26 cellular contexts compared by ENCODE assay signal in the genomic region with DNA sequence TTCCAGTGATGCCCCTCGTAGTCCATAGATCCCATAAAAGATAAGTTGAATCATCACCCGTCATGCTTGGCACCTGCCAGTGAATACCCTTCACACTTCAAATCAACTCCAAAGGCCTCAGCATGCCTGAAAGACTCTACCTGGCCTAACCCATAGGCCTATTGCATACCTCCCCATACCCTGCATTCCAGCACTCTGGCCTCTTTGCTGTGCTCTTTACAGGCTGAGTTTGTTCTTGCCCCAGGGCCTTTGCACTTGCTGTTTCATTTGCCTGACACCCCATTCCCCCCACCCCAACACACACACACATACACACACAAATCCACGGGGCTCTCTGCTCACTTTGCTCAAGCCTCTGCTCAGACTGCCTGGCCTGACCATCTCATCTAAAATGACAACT. TPM values are rescaled to one million over a fixed set of nuclear protein-coding genes. Genes with fewer than 3 reads are reported as not detected.
DNase-seq lines count a peak whose midpoint lies in the region; ATAC-seq, FAIRE-seq and TF ChIP-seq lines count a peak whose summit lies in the region.
"Had no signal": no experiment of that assay in that cellular context is flagged by ENCODE, and none has a peak within 500 bp of the region (broad histone marks: within the 10 kb centered on the region; RNA-seq: fewer than 3 reads in every experiment).

No MANE protein-coding gene starts in this region.

- POLR2A ChIA-PET in HepG2 (lab: Yijun Ruan, JAX) = no interaction called here

- TF ChIP-seq EP300 in HepG2 (IDR thresholded peaks at IDR 0.05; ENCODE audit: low read depth in 2 of 2, low read length in 2 of 2) = no peak
- no peak for TF ChIP-seq EP300 in HepG2 (CRISPR knock-in tag; IDR thresholded peaks at IDR 0.05; ENCODE audit: borderline replicate concordance)

- intact Hi-C loops in HepG2 (cut with micrococcal nuclease; ENCODE audit: unreplicated experiment) (no loop called here), right lobe of liver (cut with DNase I) (no loop called here)

- H3K27me3 Mint-ChIP-seq in endothelial cell (ENCODE audit: unreplicated experiment) (peaks cover 13% of the 10 kb centered on the region), neural progenitor cell (ENCODE audit: insufficient read depth, low read depth) (peaks cover 19% of the 10 kb centered on the region)

- TF ChIP-seq RAD21 in HepG2 (CRISPR knock-in tag; IDR thresholded peaks at IDR 0.05) = no peak

- H3K9ac ChIP-seq in HepG2 (ENCODE audit: insufficient read depth, low read depth, low read length) (no peak overlapping the region), neural progenitor cell (no peak overlapping the region)
- H3K9ac ChIP-seq: BLaER1 treated with 17β-estradiol and CSF1 and Interleukin-3, amounts not matched to agents 10 nM and 100 nM; GM23248 had no signal

- ATAC-seq in HepG2 (no peak), right lobe of liver (no peak), HG03175 (IDR thresholded peaks at IDR 0.05; ENCODE audit: unreplicated experiment) (no peak), HG02973 (IDR thresholded peaks at IDR 0.05; ENCODE audit: unreplicated experiment) (no peak)

- H3K4me1 Mint-ChIP-seq in endothelial cell (ENCODE audit: unreplicated experiment) = peaks cover 17% of the 10 kb centered on the region
- H3K4me1 Mint-ChIP-seq in neural progenitor cell = peaks cover 11% of the 10 kb centered on the region

- TF ChIP-seq CTCF in HepG2 (CRISPR knock-in tag; IDR thresholded peaks at IDR 0.05) = no peak
- no peak for TF ChIP-seq CTCF in right lobe of liver (IDR thresholded peaks at IDR 0.05)
- TF ChIP-seq CTCF in endothelial cell (IDR thresholded peaks at IDR 0.05; ENCODE audit: unreplicated experiment) = no peak
- TF ChIP-seq CTCF in neural progenitor cell (IDR thresholded peaks at IDR 0.05) = no peak

- 17% methylated on average over 3 of the region's 3 CpGs for WGBS in HepG2 (ENCODE audit: low lambda C conversion rate)
- 94% methylated on average over 3 of the region's 3 CpGs for WGBS in right lobe of liver (ENCODE audit: insufficient coverage, low coverage, low lambda C conversion rate, missing lambda C conversion rate)

- CTCF ChIA-PET in HepG2 (lab: Yijun Ruan, JAX; ENCODE audit: low intra/inter-chr PET ratio, low total read pairs) = no interaction called here

- H3K9me3 Mint-ChIP-seq in endothelial cell (ENCODE audit: unreplicated experiment) = no peaks in the 10 kb centered on the region
- H3K9me3 Mint-ChIP-seq in neural progenitor cell = no peaks in the 10 kb centered on the region

- no peaks in the 10 kb centered on the region for H3K9me3 ChIP-seq in HepG2 (ENCODE audit: low read length)
- no peaks in the 10 kb centered on the region for H3K9me3 ChIP-seq in right lobe of liver
- H3K9me3 ChIP-seq in neural progenitor cell (ENCODE audit: low read depth) = no peaks in the 10 kb centered on the region
- H3K9me3 ChIP-seq: BE2C; BLaER1 treated with 17β-estradiol and CSF1 and Interleukin-3, amounts not matched to agents 10 nM and 100 nM had no signal

- no peak overlapping the region for H3K27ac ChIP-seq in HepG2 (ENCODE audit: extremely low read length, insufficient read depth, low read length)
- H3K27ac ChIP-seq in right lobe of liver = no peak overlapping the region
- H3K27ac ChIP-seq in neural progenitor cell = no peak overlapping the region
- H3K27ac ChIP-seq: 22Rv1; BLaER1 treated with 17β-estradiol and CSF1 and Interleukin-3, amounts not matched to agents 10 nM and 100 nM; GM23248 had no signal

- H3K79me2 ChIP-seq in HepG2 (ENCODE audit: insufficient read depth, low read length) = peaks cover 1% of the 10 kb centered on the region
- no peaks in the 10 kb centered on the region for H3K79me2 ChIP-seq in neural progenitor cell (ENCODE audit: low read depth)

- no peaks in the 10 kb centered on the region for H4K20me1 ChIP-seq in HepG2 (ENCODE audit: insufficient read depth, low read length)
- no peaks in the 10 kb centered on the region for H4K20me1 ChIP-seq in neural progenitor cell (ENCODE audit: low read depth)

- peak overlapping the region; percentile 16 for H3K4me3 Mint-ChIP-seq in endothelial cell (ENCODE audit: unreplicated experiment)
- peak overlapping the region; percentile 67 for H3K4me3 Mint-ChIP-seq in neural progenitor cell
- H3K4me3 Mint-ChIP-seq: CD14-positive monocyte had no signal

- no peak for FAIRE-seq in HepG2 (lab: Jason Lieb, UNC)
- FAIRE-seq: A204.1, G401.6, GM12892, GM19239, H1 had no signal

- in situ Hi-C loops in HepG2 (cut with HindIII; ENCODE audit: extremely low pct_ligation_motif_present, low pct_unique_long_range_greater_than_20kb) = no loop called here
- in situ Hi-C loops in G401 (cut with HindIII; ENCODE audit: low sequenced_read_pairs) = no loop called here

- no peaks in the 10 kb centered on the region for H3K36me3 ChIP-seq in HepG2 (replicated peaks in 1 of 2; ENCODE audit: control insufficient read depth in 1 of 2, insufficient read depth in 2 of 2, low read length in 2 of 2)
- H3K36me3 ChIP-seq in right lobe of liver = no peaks in the 10 kb centered on the region
- no peaks in the 10 kb centered on the region for H3K36me3 ChIP-seq in neural progenitor cell
- H3K36me3 ChIP-seq: BE2C; BLaER1 treated with 17β-estradiol and CSF1 and Interleukin-3, amounts not matched to agents 10 nM and 100 nM had no signal

- no peak overlapping the region for H3K4me3 ChIP-seq in HepG2 (replicated peaks in 1 of 3; ENCODE audit: insufficient read depth in 1 of 3, low read depth in 2 of 3, low read length in 3 of 3)
- H3K4me3 ChIP-seq in right lobe of liver = no peak overlapping the region
- H3K4me3 ChIP-seq in neural progenitor cell = no peak overlapping the region
- H3K4me3 ChIP-seq: BLaER1 treated with 17β-estradiol and CSF1 and Interleukin-3, amounts not matched to agents 10 nM and 100 nM; GM23248 had no signal

- H3K4me1 ChIP-seq in HepG2 (ENCODE audit: insufficient read depth, low read length) = peaks cover 27% of the 10 kb centered on the region
- peaks cover 0 to 5% (median 0%) of the 10 kb centered on the region in 4 donors for H3K4me1 ChIP-seq in right lobe of liver
- peaks cover 6% of the 10 kb centered on the region for H3K4me1 ChIP-seq in neural progenitor cell
- H3K4me1 ChIP-seq: BE2C had no signal

- peaks cover 4% of the 10 kb centered on the region for H3K36me3 Mint-ChIP-seq in endothelial cell (ENCODE audit: low read depth, unreplicated experiment)
- H3K36me3 Mint-ChIP-seq in neural progenitor cell = no peaks in the 10 kb centered on the region

- H3K27me3 ChIP-seq in HepG2 (ENCODE audit: control insufficient read depth in 1 of 2, insufficient read depth in 2 of 2, low read length in 2 of 2) (no peaks in the 10 kb centered on the region; a peak in 1 of 5 replicates), right lobe of liver (no peaks in the 10 kb centered on the region), neural progenitor cell (peaks cover 46% of the 10 kb centered on the region)
- H3K27me3 ChIP-seq: BE2C had no signal

- TF ChIP-seq POLR2A in HepG2 (IDR thresholded peaks at IDR 0.05; ENCODE audit: insufficient read depth in 1 of 2, low read depth in 2 of 2, low read length in 2 of 2) (no peak), right lobe of liver (IDR thresholded peaks at IDR 0.05) (no peak)

- H3K4me2 ChIP-seq in HepG2 (ENCODE audit: low read depth, low read length) (no peak overlapping the region), neural progenitor cell (no peak overlapping the region)
- H3K4me2 ChIP-seq: BLaER1 treated with 17β-estradiol and CSF1 and Interleukin-3, amounts not matched to agents 10 nM and 100 nM had no signal

- H3F3A ChIP-seq in neural progenitor cell (ENCODE audit: low read depth) = peaks cover 28% of the 10 kb centered on the region

- H3K27ac Mint-ChIP-seq in endothelial cell (ENCODE audit: unreplicated experiment) (peak overlapping the region; percentile 58), neural progenitor cell (no peak overlapping the region)
- H3K27ac Mint-ChIP-seq: CD14-positive monocyte had no signal

- H2AFZ ChIP-seq in HepG2 (ENCODE audit: low read length) = no peak overlapping the region
- H2AFZ ChIP-seq in neural progenitor cell (replicated peaks) = no peak overlapping the region
- H2AFZ ChIP-seq: GM23248 had no signal

- BruUV-seq in HepG2 (replicated peaks; lab: Mats Ljungman, UMichigan) = no TSS peak

- no peak for DNase-seq in HepG2 (ENCODE audit: low spot score)
- DNase-seq in right lobe of liver = no peak
- no peak for DNase-seq in endothelial cell (ENCODE audit: low spot score)
- no peak for DNase-seq in neural progenitor cell (ENCODE audit: low spot score)
- no peak for DNase-seq in AG20443 (ENCODE audit: low spot score)
- no peak for DNase-seq in G401 (ENCODE audit: low spot score)
- DNase-seq: AML-193; BE2C; Calu3; CD4-positive, alpha-beta memory T cell; COR-L47; DMS53; DMS79 treated with DMSO at 0.1 percent for 48 hours; GM23248; H7; HCEC 1CT had no signal

TF ChIP-seq in HepG2, 621 proteins besides CTCF, POLR2A, EP300 and RAD21 (continues in another document):
- no peak for TF ChIP-seq ZNF616 (CRISPR knock-in tag; IDR thresholded peaks at IDR 0.05; ENCODE audit: low read depth)

RNA-seq across cellular contexts. Expression of gene GFOD1, which starts 3.0 kb away (rescaled TPM):
- 6.4 TPM in 2 replicates for total RNA-seq in HepG2 (2016; rRNA removed; fragmentation: Illumina TruSeq; extraction: Trizol)
- total RNA-seq in HepG2 (2016; cell fraction: cytosol; rRNA removed; fragmentation: Illumina TruSeq; extraction: Trizol; ENCODE audit: low read depth) = 1.1 TPM in 2 replicates
- total RNA-seq in HepG2 (2016; cell fraction: insoluble cytoplasmic fraction; rRNA removed; fragmentation: Illumina TruSeq; extraction: Trizol) = 5.1 and 7.1 TPM in 2 replicates
- total RNA-seq in HepG2 (2016; cell fraction: membrane; rRNA removed; fragmentation: Illumina TruSeq; extraction: Trizol) = 3.3 and 3.7 TPM in 2 replicates
- 11.3 and 14.8 TPM in 2 replicates for total RNA-seq in HepG2 (2016; cell fraction: nucleus; rRNA removed; fragmentation: Illumina TruSeq; extraction: Trizol)
- 1.8 and 1.9 TPM in 2 replicates for polyA plus RNA-seq in HepG2 (2011; rRNA removed)
- polyA plus RNA-seq in HepG2 (2011; cell fraction: cytosol; rRNA removed) = 1.1 and 1.2 TPM in 2 replicates
- 3.9 TPM in 2 replicates for polyA plus RNA-seq in HepG2 (2011; cell fraction: nucleus; rRNA removed)
- polyA plus RNA-seq in HepG2 (2012) = 0.56 and 0.64 TPM in 2 replicates
- polyA plus RNA-seq in HepG2 (2016; cell fraction: cytosol; fragmentation: Illumina TruSeq; extraction: Trizol; ENCODE audit: low read depth) = 0.99 and 1.2 TPM in 2 replicates
- polyA plus RNA-seq in HepG2 (2016; cell fraction: insoluble cytoplasmic fraction; fragmentation: Illumina TruSeq; extraction: Trizol; ENCODE audit: low read depth) = 2.9 and 3.7 TPM in 2 replicates
- 2.2 and 2.5 TPM in 2 replicates for polyA plus RNA-seq in HepG2 (2016; cell fraction: membrane; fragmentation: Illumina TruSeq; extraction: Trizol; ENCODE audit: low read depth)
- 8.2 and 9.4 TPM in 2 replicates for polyA plus RNA-seq in HepG2 (2016; cell fraction: nucleus; fragmentation: Illumina TruSeq; extraction: Trizol; ENCODE audit: insufficient read depth, low read depth)
- polyA minus RNA-seq in HepG2 (2011; rRNA and poly(A)+ RNA removed; ENCODE audit: low replicate concordance) = 10.2 and 14.8 TPM in 2 replicates
- polyA minus RNA-seq in HepG2 (2011; cell fraction: cytosol; rRNA and poly(A)+ RNA removed) = 1.8 and 2.1 TPM in 2 replicates
- 6.7 and 7.7 TPM in 2 replicates for polyA minus RNA-seq in HepG2 (2011; cell fraction: nucleus; rRNA and poly(A)+ RNA removed)
- total RNA-seq in right lobe of liver = 1 to 10 TPM; 5.4 to 8.5 (median 7.5) TPM
- 47.6 TPM for total RNA-seq in endothelial cell (ENCODE audit: unreplicated experiment)
- 1.8 and 2.1 TPM in 2 replicates for total RNA-seq in neural progenitor cell (ENCODE audit: low replicate concordance)
- total RNA-seq in G401 (2014; rRNA removed; shearing (Covaris generic)) = not detected in 2 replicates
